34 cellular contexts compared by ENCODE assay signal in genomic region chr3:36790765-36791164, GRCh38. TPM values are rescaled to one million over a fixed set of nuclear protein-coding genes. Genes with fewer than 3 reads are reported as not detected.
"Had no signal": no experiment of that assay in that cellular context is flagged by ENCODE, and none has a peak within 500 bp of the region (broad histone marks: within the 10 kb centered on the region; RNA-seq: fewer than 3 reads in every experiment).

No MANE protein-coding gene starts in this region.

- H3K9me3 ChIP-seq: MG63, SJCRH30 had no signal

- H3K4me1 ChIP-seq: SJCRH30 had no signal

- H3K4me3 ChIP-seq: MG63, PC-9, SJCRH30, SK-N-MC had no signal

- H2AFZ ChIP-seq: PC-9 had no signal

- H3K36me3 ChIP-seq: MG63, SJCRH30 had no signal

- H3K27me3 ChIP-seq: MG63, SJCRH30 had no signal

- DNase-seq: Kasumi-1, KG1, MG63, NCI-H1048, NCI-H1092 treated with DMSO at 0.1 percent for 48 hours, NCI-H1105 treated with DMSO at 0.1 percent for 48 hours, NCI-H1417, NCI-H1436, NCI-H146, NCI-H1694, NCI-H187, NCI-H1930, NCI-H2029 treated with DMSO at 0.1 percent for 48 hours, NCI-H2081 treated with DMSO at 0.1 percent for 48 hours, NCI-H2107, NCI-H2171, NCI-H226, NCI-H446 treated with DMSO at 0.1 percent for 48 hours, NCI-H510A, NCI-H524, NCI-H526, NCI-H69, NCI-H748 treated with DMSO at 0.1 percent for 48 hours, PC-9, SHP77, SIG-M5, SJCRH30 had no signal

- H3K27ac ChIP-seq: PC-9, RWPE1, SJCRH30, SK-N-MC had no signal

- H3K4me2 ChIP-seq: PC-9 had no signal

- FAIRE-seq: RCC 7860 had no signal

RNA-seq across cellular contexts. Expression of gene DCLK3, which starts 26.4 kb away (rescaled TPM):
- total RNA-seq: M059J, OCI-LY7, PC-9, RPMI7951, SJCRH30, SK-MEL-5 had no signal
